ENCODE assay signal across 10 cellular contexts in the genomic region with DNA sequence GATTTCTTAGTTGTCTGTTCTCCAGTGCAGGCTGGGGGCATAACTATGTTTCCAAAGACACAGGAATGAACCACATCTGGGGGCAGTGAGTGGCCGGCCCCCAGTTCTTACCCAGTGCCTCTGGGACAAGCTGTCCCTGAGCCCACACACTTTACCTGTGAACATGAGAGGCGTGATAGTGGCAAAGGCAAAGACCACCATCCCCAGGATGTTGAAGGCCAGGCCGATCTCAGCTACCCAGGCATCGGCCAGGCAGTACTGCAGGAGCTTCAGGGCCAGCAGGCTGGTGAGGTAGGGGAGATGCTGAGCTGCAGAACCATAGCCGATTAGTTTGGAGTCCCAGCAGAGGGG. TPM values are rescaled to one million over a fixed set of nuclear protein-coding genes. Genes with fewer than 3 reads are reported as not detected.
DNase-seq lines count a peak whose midpoint lies in the region; ATAC-seq and TF ChIP-seq lines count a peak whose summit lies in the region.
"Had no signal": no experiment of that assay in that cellular context is flagged by ENCODE, and none has a peak within 500 bp of the region (broad histone marks: within the 10 kb centered on the region; RNA-seq: fewer than 3 reads in every experiment).

No MANE protein-coding gene starts in this region.

- TF ChIP-seq CTCF in right lobe of liver (IDR thresholded peaks at IDR 0.05) = no peak

- H3K27ac Mint-ChIP-seq in activated T-cell treated with anti-CD3 and anti-CD28 coated beads, Interleukin-2, amount 50 U/mL, for 24 hours = no peak overlapping the region
- no peak overlapping the region for H3K27ac Mint-ChIP-seq in stimulated activated effector memory CD8-positive, alpha-beta T cell treated with anti-CD3 and anti-CD28 coated beads, Interleukin-12 subunit alpha, Interleukin-12 subunit beta, amount 100 ng/mL, for 72 hours

- peaks cover 0 to 39% (median 10%) of the 10 kb centered on the region in 4 donors for H3K36me3 ChIP-seq in right lobe of liver

- H3K9me3 Mint-ChIP-seq in activated T-cell treated with anti-CD3 and anti-CD28 coated beads, Interleukin-2, amount 50 U/mL, for 24 hours = no peaks in the 10 kb centered on the region
- H3K9me3 Mint-ChIP-seq in stimulated activated effector memory CD8-positive, alpha-beta T cell treated with anti-CD3 and anti-CD28 coated beads, Interleukin-12 subunit alpha, Interleukin-12 subunit beta, amount 100 ng/mL, for 72 hours = no peaks in the 10 kb centered on the region

- H3K4me3 Mint-ChIP-seq in activated T-cell treated with anti-CD3 and anti-CD28 coated beads, Interleukin-2, amount 50 U/mL, for 24 hours = peak overlapping the region; percentile 78
- H3K4me3 Mint-ChIP-seq in stimulated activated effector memory CD8-positive, alpha-beta T cell treated with anti-CD3 and anti-CD28 coated beads, Interleukin-12 subunit alpha, Interleukin-12 subunit beta, amount 100 ng/mL, for 72 hours = peak overlapping the region; percentile 73

- intact Hi-C loops in right lobe of liver (cut with DNase I) = no loop called here

- 71% methylated on average over 3 of the region's 5 CpGs for WGBS in right lobe of liver (ENCODE audit: insufficient coverage, low coverage, low lambda C conversion rate, missing lambda C conversion rate)

- no peak for DNase-seq in activated T-cell treated with anti-CD3 and anti-CD28 coated beads, Interleukin-2, amount 50 U/mL, for 24 hours
- no peak for DNase-seq in activated T-cell treated with anti-CD3 and anti-CD28 coated beads, Interleukin-2, amount 50 U/mL, for 1 hour
- no peak for DNase-seq in right lobe of liver
- DNase-seq in stimulated activated effector memory CD8-positive, alpha-beta T cell treated with anti-CD3 and anti-CD28 coated beads, Interleukin-12 subunit alpha, Interleukin-12 subunit beta, amount 100 ng/mL, for 72 hours (ENCODE audit: low spot score in 2 of 2) = no peak
- DNase-seq in CD1c-positive myeloid dendritic cell (ENCODE audit: extremely low spot score) = no peak
- DNase-seq in MV-4-11 (lab: John Stamatoyannopoulos, UW) = no peak
- DNase-seq: NCI-H510A had no signal

- no peak for TF ChIP-seq POLR2A in right lobe of liver (IDR thresholded peaks at IDR 0.05)

- H3K36me3 Mint-ChIP-seq in activated T-cell treated with anti-CD3 and anti-CD28 coated beads, Interleukin-2, amount 50 U/mL, for 24 hours (ENCODE audit: low read depth) = peaks cover 15% of the 10 kb centered on the region
- peaks cover 9% of the 10 kb centered on the region for H3K36me3 Mint-ChIP-seq in stimulated activated effector memory CD8-positive, alpha-beta T cell treated with anti-CD3 and anti-CD28 coated beads, Interleukin-12 subunit alpha, Interleukin-12 subunit beta, amount 100 ng/mL, for 72 hours

- H3K27me3 Mint-ChIP-seq in activated T-cell treated with anti-CD3 and anti-CD28 coated beads, Interleukin-2, amount 50 U/mL, for 24 hours = peaks cover 4% of the 10 kb centered on the region

- ATAC-seq in right lobe of liver (no peak), GM18867 (IDR thresholded peaks at IDR 0.05; ENCODE audit: unreplicated experiment) (no peak)
- ATAC-seq in stimulated activated effector memory CD8-positive, alpha-beta T cell treated with anti-CD3 and anti-CD28 coated beads, Interleukin-12 subunit alpha, Interleukin-12 subunit beta, amount 100 ng/mL, for 72 hours = no peak

- H3K27ac ChIP-seq in angular gyrus (ENCODE audit: low read depth, low read length) (peak overlapping the region; percentile 81), right lobe of liver (peak overlapping the region; percentile 19 to 81 (median 34))

- H3K27me3 ChIP-seq in right lobe of liver = no peaks in the 10 kb centered on the region

- peaks cover 15% of the 10 kb centered on the region for H3K4me1 Mint-ChIP-seq in activated T-cell treated with anti-CD3 and anti-CD28 coated beads, Interleukin-2, amount 50 U/mL, for 24 hours (ENCODE audit: low read depth)
- H3K4me1 Mint-ChIP-seq in stimulated activated effector memory CD8-positive, alpha-beta T cell treated with anti-CD3 and anti-CD28 coated beads, Interleukin-12 subunit alpha, Interleukin-12 subunit beta, amount 100 ng/mL, for 72 hours = peaks cover 5% of the 10 kb centered on the region

- H3K9me3 ChIP-seq in right lobe of liver = no peaks in the 10 kb centered on the region

- peak overlapping the region; percentile 83 to 94 (median 93) for H3K4me3 ChIP-seq in right lobe of liver

- peaks cover 0 to 28% (median 9%) of the 10 kb centered on the region in 4 donors for H3K4me1 ChIP-seq in right lobe of liver

RNA-seq across cellular contexts. Expression of a gene that starts 1.6 kb away (rescaled TPM):
- total RNA-seq in right lobe of liver = 10 to 100 TPM; 22.1 to 44.6 (median 32.1) TPM

RNA-seq across cellular contexts. Expression of a gene that starts 32.9 kb away (rescaled TPM):
- total RNA-seq in right lobe of liver = 1 to 10 TPM; 2.8 to 5.1 (median 3.9) TPM

RNA-seq across cellular contexts. Expression of a gene that starts 34.3 kb away (rescaled TPM):
- 1,000 to 10,000 TPM; 2,747 to 3,771 (median 3,031) TPM for total RNA-seq in right lobe of liver

RNA-seq across cellular contexts. Expression of a gene that starts 39.4 kb away (rescaled TPM):
- not detected for total RNA-seq in right lobe of liver
- total RNA-seq: Right ventricle myocardium superior had no signal

RNA-seq across cellular contexts. Expression of a gene that starts 47.1 kb away (rescaled TPM):
- total RNA-seq in right lobe of liver = 100 to 1,000 TPM in 5 of 6 experiments, 10 to 100 TPM in 1; 92.5 to 156 (median 130) TPM
